Comparison of ENCODE assay signal across 12 cellular contexts in genomic region chr22:17867160-17867785, GRCh38.
A peak's percentile ranks its signal among the peaks of the same experiment; 100 is the strongest.
DNase-seq lines count a peak whose midpoint lies in the region; ATAC-seq and TF ChIP-seq lines count a peak whose summit lies in the region.
"Had no signal": no experiment of that assay in that cellular context is flagged by ENCODE, and none has a peak within 500 bp of the region (broad histone marks: within the 10 kb centered on the region; RNA-seq: fewer than 3 reads in every experiment).

No MANE protein-coding gene starts in this region.

- H3K27me3 ChIP-seq in brain microvascular endothelial cell (replicated peaks) (no peaks in the 10 kb centered on the region), uterus (no peaks in the 10 kb centered on the region)

- H3K27ac ChIP-seq in brain microvascular endothelial cell = no peak overlapping the region
- H3K27ac ChIP-seq in uterus = peak overlapping the region; percentile 29 to 53

- TF ChIP-seq CTCF in brain microvascular endothelial cell (IDR thresholded peaks at IDR 0.05; ENCODE audit: low read depth, low read length, missing control alignments) = peak; percentile 10
- TF ChIP-seq CTCF in mucosa of descending colon (IDR thresholded peaks at IDR 0.05) = no peak
- TF ChIP-seq CTCF in uterus (IDR thresholded peaks at IDR 0.05) = no peak

- H3K4me3 ChIP-seq in brain microvascular endothelial cell (ENCODE audit: low read depth, low read length) = no peak overlapping the region
- no peak overlapping the region for H3K4me3 ChIP-seq in mucosa of descending colon
- H3K4me3 ChIP-seq in uterus = no peak overlapping the region

- H3K9me3 ChIP-seq in mucosa of descending colon = no peaks in the 10 kb centered on the region
- H3K9me3 ChIP-seq in uterus = no peaks in the 10 kb centered on the region

- DNase-seq in NOMO-1 treated with DMSO at 0.1 percent for 48 hours (lab: John Stamatoyannopoulos, UW; ENCODE audit: unreplicated experiment) (peak; percentile 1), NOMO-1 treated with dmso at 0.1 percent for 144 hours (lab: John Stamatoyannopoulos, UW; ENCODE audit: unreplicated experiment) (no peak), brain microvascular endothelial cell (no peak), mucosa of descending colon (peak; percentile 81 to 89 (median 88)), uterus (peak; percentile 64 to 66), iPS-NIHi11 (ENCODE audit: low spot score) (no peak)
- DNase-seq: HFFc6, NCI-H1105 treated with DMSO at 0.1 percent for 48 hours, T-helper 9 cell had no signal

- in situ Hi-C loops in brain microvascular endothelial cell (cut with HindIII; ENCODE audit: low pct_ligation_motif_present, low sequenced_read_pairs) = no loop called here

- ATAC-seq in mucosa of descending colon (peak; percentile 70), HG03521 (IDR thresholded peaks at IDR 0.05; ENCODE audit: unreplicated experiment) (no peak), HG02970 (IDR thresholded peaks at IDR 0.05; ENCODE audit: low FRiP score, unreplicated experiment) (no peak)
- ATAC-seq: esophagus mucosa had no signal

- H3K36me3 ChIP-seq in brain microvascular endothelial cell (replicated peaks) = peaks cover 16% of the 10 kb centered on the region
- no peaks in the 10 kb centered on the region for H3K36me3 ChIP-seq in mucosa of descending colon (ENCODE audit: low read depth)
- no peaks in the 10 kb centered on the region for H3K36me3 ChIP-seq in uterus

- no peak for TF ChIP-seq POLR2A in uterus (IDR thresholded peaks at IDR 0.05)

- H3K4me1 ChIP-seq in mucosa of descending colon (ENCODE audit: low read depth) (peaks cover 45% of the 10 kb centered on the region), uterus (no peaks in the 10 kb centered on the region)

- intact Hi-C loops in mucosa of descending colon (cut with DNase I, micrococcal nuclease) = no loop called here
- intact Hi-C loops in uterus (cut with DNase I; ENCODE audit: low total_unique reads) = no loop called here

Comparison
In these comparisons a context has a peak if more than half of its experiments do, and no peak if none do; other contexts are left out.
1. DNase-seq: peak in NOMO-1 treated with DMSO at 0.1 percent for 48 hours (single experiment), mucosa of descending colon (3 of 3) and uterus (2 of 2); none in NOMO-1 treated with dmso at 0.1 percent for 144 hours (single experiment), brain microvascular endothelial cell (single experiment) and iPS-NIHi11 (single experiment).